ENCODE assay signal across 10 cellular contexts in genomic region chr21:26115346-26115745, GRCh38. TPM values are rescaled to one million over a fixed set of nuclear protein-coding genes. Genes with fewer than 3 reads are reported as not detected.
A peak's percentile ranks its signal among the peaks of the same experiment; 100 is the strongest.
DNase-seq lines count a peak whose midpoint lies in the region; ATAC-seq and TF ChIP-seq lines count a peak whose summit lies in the region.
"Had no signal": no experiment of that assay in that cellular context is flagged by ENCODE, and none has a peak within 500 bp of the region (broad histone marks: within the 10 kb centered on the region; RNA-seq: fewer than 3 reads in every experiment).

No MANE protein-coding gene starts in this region.

- H3K27ac ChIP-seq in cingulate gyrus (ENCODE audit: low read depth, low read length), result peak overlapping the region; percentile 97

- TF ChIP-seq POLR2A in erythroblast (IDR thresholded peaks at IDR 0.05; ENCODE audit: low read length), result no peak

- no peak for ATAC-seq in GM21367 (IDR thresholded peaks at IDR 0.05; ENCODE audit: unreplicated experiment)
- ATAC-seq in GM19324 (IDR thresholded peaks at IDR 0.05; ENCODE audit: low FRiP score, unreplicated experiment), result no peak
- ATAC-seq: activated T-helper 17 cell treated with anti-CD3 and anti-CD28 coated beads, Interleukin-2, amount 50 U/mL, for 72 hours had no signal

- DNase-seq in M059J (ENCODE audit: low read depth) (peak; percentile 23), NCI-H345 treated with DMSO at 0.1 percent for 48 hours (lab: John Stamatoyannopoulos, UW; ENCODE audit: unreplicated experiment) (peak; percentile 96), renal cortical epithelial cell (ENCODE audit: low read depth) (peak; percentile 20), erythroblast (lab: John Stamatoyannopoulos, UW) (no peak)
- no peak for DNase-seq in stimulated activated naive CD4-positive, alpha-beta T cell treated with Interleukin-2 at 50 U/mL for 16 hours (lab: John Stamatoyannopoulos, UW)
- DNase-seq: T-helper 1 cell had no signal

RNA-seq across cellular contexts. Expression of gene APP, which starts 55.2 kb away (rescaled TPM):
- 278 and 401 TPM in 2 replicates for total RNA-seq in M059J (2014; rRNA removed; shearing (Covaris generic))
- 590 and 1,827 TPM in 2 replicates for total RNA-seq in renal cortical epithelial cell

Comparison
In these comparisons a context has a peak if more than half of its experiments do, and no peak if none do; other contexts are left out.
1. DNase-seq: peak in M059J (single experiment), NCI-H345 treated with DMSO at 0.1 percent for 48 hours (single experiment) and renal cortical epithelial cell (single experiment); none in erythroblast (0 of 2) and stimulated activated naive CD4-positive, alpha-beta T cell treated with Interleukin-2 at 50 U/mL for 16 hours (single experiment).